Comparison of ENCODE assay signal across 10 cellular contexts in genomic region chr4:110867251-110867960, GRCh38.
DNase-seq lines count a peak whose midpoint lies in the region; ATAC-seq and TF ChIP-seq lines count a peak whose summit lies in the region.
"Had no signal": no experiment of that assay in that cellular context is flagged by ENCODE, and none has a peak within 500 bp of the region (broad histone marks: within the 10 kb centered on the region; RNA-seq: fewer than 3 reads in every experiment).

No MANE protein-coding gene starts in this region.

- DNase-seq in GM06990 (ENCODE audit: extremely low read depth, insufficient read length): peak; percentile 17
- DNase-seq in activated CD8-positive, alpha-beta memory T cell treated with anti-CD3 and anti-CD28 coated beads for 24 hours: no peak
- DNase-seq in glomerular visceral epithelial cell (ENCODE audit: extremely low spot score): no peak
- no peak for DNase-seq in SHP77 (lab: John Stamatoyannopoulos, UW)
- no peak for DNase-seq in H4 (ENCODE audit: low spot score)
- DNase-seq: body of pancreas, NCI-H446 had no signal

- ATAC-seq in GM19328 (IDR thresholded peaks at IDR 0.05; ENCODE audit: unreplicated experiment) (peak; percentile 39), HG02678 (IDR thresholded peaks at IDR 0.05; ENCODE audit: unreplicated experiment) (peak; percentile 59), HG03460 (IDR thresholded peaks at IDR 0.05; ENCODE audit: unreplicated experiment) (peak; percentile 62)
- ATAC-seq: body of pancreas had no signal

- H3K27me3 ChIP-seq in GM06990 (replicated peaks; ENCODE audit: control insufficient read depth, insufficient read depth, low read length): no peaks in the 10 kb centered on the region
- H3K27me3 ChIP-seq: body of pancreas had no signal

- no peak overlapping the region for H3K4me3 ChIP-seq in GM06990 (replicated peaks; ENCODE audit: low read depth, low read length)
- H3K4me3 ChIP-seq: body of pancreas had no signal

- TF ChIP-seq CTCF in GM06990 (IDR thresholded peaks at IDR 0.05; ENCODE audit: insufficient read depth, low read length, poor library complexity, severe bottlenecking): no peak

- no peaks in the 10 kb centered on the region for H3K36me3 ChIP-seq in GM06990 (ENCODE audit: control insufficient read depth, insufficient read depth, low read length)
